ENCODE assay signal across 20 cellular contexts in the genomic region with DNA sequence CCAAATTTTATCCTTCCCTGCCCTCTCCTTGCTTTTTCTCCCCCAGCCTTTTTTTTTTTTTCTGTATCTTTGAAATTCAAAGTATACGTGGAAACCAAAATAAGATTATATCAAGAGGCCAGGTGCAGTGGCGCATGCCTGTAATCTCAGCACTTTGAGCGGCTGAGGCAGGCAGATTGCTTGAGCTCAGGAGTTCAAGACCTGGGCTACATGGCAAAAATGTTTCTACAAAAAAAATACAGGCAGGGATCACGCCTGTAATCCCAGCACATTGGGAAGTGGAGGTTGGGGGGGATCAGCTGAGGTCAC.
"Had no signal": no experiment of that assay in that cellular context is flagged by ENCODE, and none has a peak within 500 bp of the region (broad histone marks: within the 10 kb centered on the region; RNA-seq: fewer than 3 reads in every experiment).

No MANE protein-coding gene starts in this region.

- H3K36me3 ChIP-seq: colonic mucosa, esophagus squamous epithelium, heart left ventricle, pancreas, thoracic aorta, transverse colon had no signal

- H3K4me3 ChIP-seq: colonic mucosa, esophagus squamous epithelium, heart left ventricle, pancreas, skin epidermis, thoracic aorta, transverse colon had no signal

- H3K9me3 ChIP-seq: colonic mucosa, esophagus squamous epithelium, heart left ventricle, pancreas, thoracic aorta, transverse colon had no signal

- H3K27me3 ChIP-seq: colonic mucosa, esophagus squamous epithelium, heart left ventricle, pancreas, transverse colon had no signal

- H3K4me3 Mint-ChIP-seq: natural killer cell treated with Interleukin-12 subunit alpha and Interleukin-12 subunit beta and Interleukin-15 and Interleukin-18, amount 100 ng/mL, for 72 hours; stimulated activated naive B cell treated with anti-CD40 and anti-IgM and Interleukin-4, amounts not matched to agents 10 μg/mL and 1 μg/mL and 100 μg/mL, for 72 hours; stimulated activated naive CD8-positive, alpha-beta T cell treated with anti-CD3 and anti-CD28 coated beads, Interleukin-15, amount 100 ng/mL, for 72 hours had no signal

- FAIRE-seq: islet of Langerhans, pancreas, urothelium cell line had no signal

- DNase-seq: colonic mucosa; dermis blood vessel endothelial cell; esophagus squamous epithelium; foreskin fibroblast; heart left ventricle; hippocampal formation; kidney glomerular epithelial cell; occipital lobe; stimulated activated CD4-positive, alpha-beta T cell treated with anti-CD3 and anti-CD28 coated beads, Interleukin-2, amount 100 ng/mL, for 24 hours; stimulated activated CD4-positive, alpha-beta T cell treated with anti-CD3 and anti-CD28 coated beads, Interleukin-4, amount 100 ng/mL, for 4 hours; stimulated activated naive B cell treated with anti-CD40 and anti-IgM and Interleukin-4, amounts not matched to agents 10 μg/mL and 1 μg/mL and 100 μg/mL, for 72 hours; stimulated activated naive CD8-positive, alpha-beta T cell treated with anti-CD3 and anti-CD28 coated beads, Interleukin-15, amount 100 ng/mL, for 72 hours; transverse colon had no signal

- ATAC-seq: natural killer cell treated with Interleukin-12 subunit alpha and Interleukin-12 subunit beta and Interleukin-15 and Interleukin-18, amount 100 ng/mL, for 72 hours; pancreas; sciatic nerve; stimulated activated naive B cell treated with anti-CD40 and anti-IgM and Interleukin-4, amounts not matched to agents 10 μg/mL and 1 μg/mL and 100 μg/mL, for 72 hours; stimulated activated naive CD8-positive, alpha-beta T cell treated with anti-CD3 and anti-CD28 coated beads, Interleukin-15, amount 100 ng/mL, for 72 hours had no signal

- H3K27ac ChIP-seq: colonic mucosa, esophagus squamous epithelium, heart left ventricle, pancreas, skin epidermis, thoracic aorta, transverse colon had no signal

- H3K9me3 Mint-ChIP-seq: natural killer cell treated with Interleukin-12 subunit alpha and Interleukin-12 subunit beta and Interleukin-15 and Interleukin-18, amount 100 ng/mL, for 72 hours; stimulated activated naive B cell treated with anti-CD40 and anti-IgM and Interleukin-4, amounts not matched to agents 10 μg/mL and 1 μg/mL and 100 μg/mL, for 72 hours; stimulated activated naive CD8-positive, alpha-beta T cell treated with anti-CD3 and anti-CD28 coated beads, Interleukin-15, amount 100 ng/mL, for 72 hours had no signal

- H3K27me3 Mint-ChIP-seq: natural killer cell treated with Interleukin-12 subunit alpha and Interleukin-12 subunit beta and Interleukin-15 and Interleukin-18, amount 100 ng/mL, for 72 hours; stimulated activated naive B cell treated with anti-CD40 and anti-IgM and Interleukin-4, amounts not matched to agents 10 μg/mL and 1 μg/mL and 100 μg/mL, for 72 hours; stimulated activated naive CD8-positive, alpha-beta T cell treated with anti-CD3 and anti-CD28 coated beads, Interleukin-15, amount 100 ng/mL, for 72 hours had no signal

- H3K36me3 Mint-ChIP-seq: natural killer cell treated with Interleukin-12 subunit alpha and Interleukin-12 subunit beta and Interleukin-15 and Interleukin-18, amount 100 ng/mL, for 72 hours had no signal

- H3K4me1 ChIP-seq: colonic mucosa had no signal

- H3K27ac Mint-ChIP-seq: stimulated activated naive B cell treated with anti-CD40 and anti-IgM and Interleukin-4, amounts not matched to agents 10 μg/mL and 1 μg/mL and 100 μg/mL, for 72 hours; stimulated activated naive CD8-positive, alpha-beta T cell treated with anti-CD3 and anti-CD28 coated beads, Interleukin-15, amount 100 ng/mL, for 72 hours had no signal
